16 cellular contexts compared by ENCODE assay signal in the genomic region with DNA sequence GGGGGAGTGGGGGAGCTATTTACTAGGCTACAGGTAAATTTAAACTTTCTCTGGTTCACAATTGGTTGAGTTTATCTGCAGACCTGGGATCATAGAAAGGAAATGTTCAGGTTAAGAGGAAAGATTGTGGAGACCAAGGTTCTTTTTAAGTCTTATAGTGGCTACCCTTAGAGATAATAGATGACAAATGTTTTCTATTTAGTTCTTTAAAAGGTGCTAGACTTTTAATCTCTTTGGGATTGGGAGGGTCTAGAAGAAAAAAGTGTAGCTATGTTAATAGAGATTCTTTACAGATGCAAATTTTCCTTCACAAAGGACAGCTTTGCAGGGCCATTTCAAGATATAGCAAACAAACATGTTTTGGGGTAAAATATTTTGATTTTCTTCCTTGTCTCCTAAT.
DNase-seq lines count a peak whose midpoint lies in the region; ATAC-seq and TF ChIP-seq lines count a peak whose summit lies in the region.
"Had no signal": no experiment of that assay in that cellular context is flagged by ENCODE, and none has a peak within 500 bp of the region (broad histone marks: within the 10 kb centered on the region; RNA-seq: fewer than 3 reads in every experiment).

No MANE protein-coding gene starts in this region.

- H3K27ac ChIP-seq in GM23338 (ENCODE audit: low read depth) (peak overlapping the region; percentile 96), HUES64 (ENCODE audit: low read depth, low read length) (peak overlapping the region; percentile 89)
- H3K27ac ChIP-seq: BLaER1, HL-60 had no signal

- H3K9ac ChIP-seq in HUES64 (ENCODE audit: low read depth, low read length) (peak overlapping the region; percentile 76), iPS-15b (ENCODE audit: low read depth, low read length) (peak overlapping the region; percentile 62)
- H3K9ac ChIP-seq: BLaER1 had no signal

- H3K4me1 Mint-ChIP-seq in GM23338, result peaks cover 20% of the 10 kb centered on the region
- H3K4me1 Mint-ChIP-seq in activated naive CD8-positive, alpha-beta T cell treated with anti-CD3 and anti-CD28 coated beads, Interleukin-2, amount 50 U/mL, for 24 hours, result no peaks in the 10 kb centered on the region
- H3K4me1 Mint-ChIP-seq: CD14-positive monocyte; CD4-positive, alpha-beta memory T cell had no signal

- no peaks in the 10 kb centered on the region for H3K9me2 ChIP-seq in GM23338 (ENCODE audit: insufficient read depth)

- 0 out of 2 replicates have a peak, but pooled peaks cover 3% of the 10 kb centered on the region for H3K36me3 ChIP-seq in GM23338 (ENCODE audit: insufficient read depth)
- H3K36me3 ChIP-seq in HUES64 (ENCODE audit: insufficient read depth, low read length), result peaks cover 8% of the 10 kb centered on the region; the same call in 1 of the 2 replicates
- H3K36me3 ChIP-seq in iPS-15b (ENCODE audit: control insufficient read depth, insufficient read depth, low read length), result peaks cover 8% of the 10 kb centered on the region
- H3K36me3 ChIP-seq: BLaER1 had no signal

- H3K4me3 ChIP-seq in GM23338, result peak overlapping the region; percentile 45
- peak overlapping the region; percentile 53 for H3K4me3 ChIP-seq in HUES64 (ENCODE audit: low read length)
- peak overlapping the region; percentile 36 for H3K4me3 ChIP-seq in iPS-15b (ENCODE audit: low read depth, low read length)
- H3K4me3 ChIP-seq: BLaER1, GM12878 had no signal

- H3K4me3 Mint-ChIP-seq in GM23338, result peak overlapping the region; percentile 97
- no peak overlapping the region for H3K4me3 Mint-ChIP-seq in activated naive CD8-positive, alpha-beta T cell treated with anti-CD3 and anti-CD28 coated beads, Interleukin-2, amount 50 U/mL, for 24 hours
- H3K4me3 Mint-ChIP-seq: CD14-positive monocyte; CD4-positive, alpha-beta memory T cell had no signal

- H2AFZ ChIP-seq in GM23338, result no peak overlapping the region

- TF ChIP-seq CTCF in GM23338 (conservative IDR thresholded peaks at IDR 0.05; ENCODE audit: low read depth in 2 of 2), result no peak

- H3K79me2 ChIP-seq in GM23338 (replicated peaks; ENCODE audit: insufficient read depth), result peaks cover 31% of the 10 kb centered on the region

- peak overlapping the region; percentile 68 for H3K4me2 ChIP-seq in GM23338
- H3K4me2 ChIP-seq: BLaER1 had no signal

- no peaks in the 10 kb centered on the region for H3K9me3 ChIP-seq in HUES64 (ENCODE audit: insufficient read depth, low read depth, low read length)
- no peaks in the 10 kb centered on the region for H3K9me3 ChIP-seq in iPS-15b (ENCODE audit: control insufficient read depth, insufficient read depth, low read length)
- H3K9me3 ChIP-seq: BLaER1 had no signal

- DNase-seq in GM23338 (ENCODE audit: low spot score) (peak; percentile 23), HuH-7.5 (ENCODE audit: low spot score) (no peak), germinal center (ENCODE audit: low spot score) (no peak), NCI-H510A (lab: John Stamatoyannopoulos, UW) (no peak)
- DNase-seq in activated naive CD8-positive, alpha-beta T cell treated with anti-CD3 and anti-CD28 coated beads, Interleukin-2, amount 50 U/mL, for 24 hours, result no peak
- DNase-seq: 8988T; Calu3; CD4-positive, alpha-beta memory T cell; DMS79 treated with DMSO at 0.1 percent for 48 hours; HCEC 1CT had no signal

- 0 out of 2 replicates have a peak, but pooled peaks cover 2% of the 10 kb centered on the region for H4K20me1 ChIP-seq in GM23338 (replicated peaks; ENCODE audit: insufficient read depth)
- H4K20me1 ChIP-seq: BLaER1 had no signal

- H3K27ac Mint-ChIP-seq in GM23338, result peak overlapping the region; percentile 94
- no peak overlapping the region for H3K27ac Mint-ChIP-seq in activated naive CD8-positive, alpha-beta T cell treated with anti-CD3 and anti-CD28 coated beads, Interleukin-2, amount 50 U/mL, for 24 hours
- H3K27ac Mint-ChIP-seq: CD14-positive monocyte; CD4-positive, alpha-beta memory T cell had no signal

- no peaks in the 10 kb centered on the region for H3K27me3 ChIP-seq in GM23338 (ENCODE audit: insufficient read depth)
- no peaks in the 10 kb centered on the region for H3K27me3 ChIP-seq in HUES64 (ENCODE audit: insufficient read depth, low read length)
- no peaks in the 10 kb centered on the region for H3K27me3 ChIP-seq in iPS-15b (ENCODE audit: control insufficient read depth, insufficient read depth, low read length)

- peak; percentile 45; the same call in 2 of the 3 replicates for ATAC-seq in GM23338
- no peak for ATAC-seq in activated naive CD8-positive, alpha-beta T cell treated with anti-CD3 and anti-CD28 coated beads, Interleukin-2, amount 50 U/mL, for 24 hours
- ATAC-seq: GM12878 had no signal

- H3K36me3 Mint-ChIP-seq in GM23338 (ENCODE audit: low read depth), result peaks cover 34% of the 10 kb centered on the region
- no peaks in the 10 kb centered on the region for H3K36me3 Mint-ChIP-seq in activated naive CD8-positive, alpha-beta T cell treated with anti-CD3 and anti-CD28 coated beads, Interleukin-2, amount 50 U/mL, for 24 hours (ENCODE audit: low read depth)
- H3K36me3 Mint-ChIP-seq: CD14-positive monocyte; CD4-positive, alpha-beta memory T cell had no signal

- H3K4me1 ChIP-seq in GM23338 (ENCODE audit: insufficient read depth), result peaks cover 15% of the 10 kb centered on the region
- H3K4me1 ChIP-seq in HUES64 (ENCODE audit: insufficient read depth, low read length), result peaks cover 14% of the 10 kb centered on the region
- H3K4me1 ChIP-seq in iPS-15b (ENCODE audit: control insufficient read depth, insufficient read depth, low read length), result peaks cover 12% of the 10 kb centered on the region
- H3K4me1 ChIP-seq: BLaER1 had no signal

- H3K9me3 Mint-ChIP-seq in GM23338, result peaks cover 7% of the 10 kb centered on the region
- H3K9me3 Mint-ChIP-seq in activated naive CD8-positive, alpha-beta T cell treated with anti-CD3 and anti-CD28 coated beads, Interleukin-2, amount 50 U/mL, for 24 hours, result no peaks in the 10 kb centered on the region

- peaks cover 9% of the 10 kb centered on the region for H3K27me3 Mint-ChIP-seq in GM23338 (ENCODE audit: insufficient read depth, low read depth, poor library complexity)
- H3K27me3 Mint-ChIP-seq in activated naive CD8-positive, alpha-beta T cell treated with anti-CD3 and anti-CD28 coated beads, Interleukin-2, amount 50 U/mL, for 24 hours, result no peaks in the 10 kb centered on the region

- H3F3A ChIP-seq in GM23338 (replicated peaks; ENCODE audit: low read depth), result no peaks in the 10 kb centered on the region

TF ChIP-seq in GM23338, 12 proteins besides CTCF, POLR2A, EP300 and RAD21 (continues in another document):
- TF ChIP-seq STAT1 (IDR thresholded peaks at IDR 0.05; ENCODE audit: unreplicated experiment), result no peak
- TF ChIP-seq, protein P1, sequence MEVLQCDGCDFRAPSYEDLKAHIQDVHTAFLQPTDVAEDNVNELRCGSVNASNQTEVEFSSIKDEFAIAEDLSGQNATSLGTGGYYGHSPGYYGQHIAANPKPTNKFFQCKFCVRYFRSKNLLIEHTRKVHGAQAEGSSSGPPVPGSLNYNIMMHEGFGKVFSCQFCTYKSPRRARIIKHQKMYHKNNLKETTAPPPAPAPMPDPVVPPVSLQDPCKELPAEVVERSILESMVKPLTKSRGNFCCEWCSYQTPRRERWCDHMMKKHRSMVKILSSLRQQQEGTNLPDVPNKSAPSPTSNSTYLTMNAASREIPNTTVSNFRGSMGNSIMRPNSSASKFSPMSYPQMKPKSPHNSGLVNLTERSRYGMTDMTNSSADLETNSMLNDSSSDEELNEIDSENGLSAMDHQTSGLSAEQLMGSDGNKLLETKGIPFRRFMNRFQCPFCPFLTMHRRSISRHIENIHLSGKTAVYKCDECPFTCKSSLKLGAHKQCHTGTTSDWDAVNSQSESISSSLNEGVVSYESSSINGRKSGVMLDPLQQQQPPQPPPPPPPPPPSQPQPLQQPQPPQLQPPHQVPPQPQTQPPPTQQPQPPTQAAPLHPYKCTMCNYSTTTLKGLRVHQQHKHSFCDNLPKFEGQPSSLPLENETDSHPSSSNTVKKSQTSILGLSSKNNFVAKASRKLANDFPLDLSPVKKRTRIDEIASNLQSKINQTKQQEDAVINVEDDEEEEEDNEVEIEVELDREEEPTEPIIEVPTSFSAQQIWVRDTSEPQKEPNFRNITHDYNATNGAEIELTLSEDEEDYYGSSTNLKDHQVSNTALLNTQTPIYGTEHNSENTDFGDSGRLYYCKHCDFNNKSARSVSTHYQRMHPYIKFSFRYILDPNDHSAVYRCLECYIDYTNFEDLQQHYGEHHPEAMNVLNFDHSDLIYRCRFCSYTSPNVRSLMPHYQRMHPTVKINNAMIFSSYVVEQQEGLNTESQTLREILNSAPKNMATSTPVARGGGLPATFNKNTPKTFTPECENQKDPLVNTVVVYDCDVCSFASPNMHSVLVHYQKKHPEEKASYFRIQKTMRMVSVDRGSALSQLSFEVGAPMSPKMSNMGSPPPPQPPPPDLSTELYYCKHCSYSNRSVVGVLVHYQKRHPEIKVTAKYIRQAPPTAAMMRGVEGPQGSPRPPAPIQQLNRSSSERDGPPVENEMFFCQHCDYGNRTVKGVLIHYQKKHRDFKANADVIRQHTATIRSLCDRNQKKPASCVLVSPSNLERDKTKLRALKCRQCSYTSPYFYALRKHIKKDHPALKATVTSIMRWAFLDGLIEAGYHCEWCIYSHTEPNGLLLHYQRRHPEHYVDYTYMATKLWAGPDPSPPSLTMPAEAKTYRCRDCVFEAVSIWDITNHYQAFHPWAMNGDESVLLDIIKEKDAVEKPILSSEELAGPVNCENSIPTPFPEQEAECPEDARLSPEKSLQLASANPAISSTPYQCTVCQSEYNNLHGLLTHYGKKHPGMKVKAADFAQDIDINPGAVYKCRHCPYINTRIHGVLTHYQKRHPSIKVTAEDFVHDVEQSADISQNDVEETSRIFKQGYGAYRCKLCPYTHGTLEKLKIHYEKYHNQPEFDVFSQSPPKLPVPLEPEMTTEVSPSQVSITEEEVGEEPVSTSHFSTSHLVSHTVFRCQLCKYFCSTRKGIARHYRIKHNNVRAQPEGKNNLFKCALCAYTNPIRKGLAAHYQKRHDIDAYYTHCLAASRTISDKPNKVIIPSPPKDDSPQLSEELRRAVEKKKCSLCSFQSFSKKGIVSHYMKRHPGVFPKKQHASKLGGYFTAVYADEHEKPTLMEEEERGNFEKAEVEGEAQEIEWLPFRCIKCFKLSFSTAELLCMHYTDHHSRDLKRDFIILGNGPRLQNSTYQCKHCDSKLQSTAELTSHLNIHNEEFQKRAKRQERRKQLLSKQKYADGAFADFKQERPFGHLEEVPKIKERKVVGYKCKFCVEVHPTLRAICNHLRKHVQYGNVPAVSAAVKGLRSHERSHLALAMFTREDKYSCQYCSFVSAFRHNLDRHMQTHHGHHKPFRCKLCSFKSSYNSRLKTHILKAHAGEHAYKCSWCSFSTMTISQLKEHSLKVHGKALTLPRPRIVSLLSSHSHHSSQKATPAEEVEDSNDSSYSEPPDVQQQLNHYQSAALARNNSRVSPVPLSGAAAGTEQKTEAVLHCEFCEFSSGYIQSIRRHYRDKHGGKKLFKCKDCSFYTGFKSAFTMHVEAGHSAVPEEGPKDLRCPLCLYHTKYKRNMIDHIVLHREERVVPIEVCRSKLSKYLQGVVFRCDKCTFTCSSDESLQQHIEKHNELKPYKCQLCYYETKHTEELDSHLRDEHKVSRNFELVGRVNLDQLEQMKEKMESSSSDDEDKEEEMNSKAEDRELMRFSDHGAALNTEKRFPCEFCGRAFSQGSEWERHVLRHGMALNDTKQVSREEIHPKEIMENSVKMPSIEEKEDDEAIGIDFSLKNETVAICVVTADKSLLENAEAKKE (CRISPR knock-in tag; IDR thresholded peaks at IDR 0.05), result no peak
- no peak for TF ChIP-seq ZNF114 (CRISPR knock-in tag; IDR thresholded peaks at IDR 0.05)
